29 cellular contexts compared by ENCODE assay signal in genomic region chr19:410243-410781, GRCh38. TPM values are rescaled to one million over a fixed set of nuclear protein-coding genes. Genes with fewer than 3 reads are reported as not detected.
DNase-seq lines count a peak whose midpoint lies in the region; TF ChIP-seq lines count a peak whose summit lies in the region.
"Had no signal": no experiment of that assay in that cellular context is flagged by ENCODE, and none has a peak within 500 bp of the region (broad histone marks: within the 10 kb centered on the region; RNA-seq: fewer than 3 reads in every experiment).

No MANE protein-coding gene starts in this region.

- H3K27me3 ChIP-seq in left ventricle myocardium inferior (ENCODE audit: low read depth) = peaks cover 78% of the 10 kb centered on the region
- no peaks in the 10 kb centered on the region for H3K27me3 ChIP-seq in WERI-Rb-1 (ENCODE audit: insufficient read depth, low read depth, severe bottlenecking)
- H3K27me3 ChIP-seq in osteoblast (ENCODE audit: insufficient read depth, low read length) = peaks cover 44% of the 10 kb centered on the region

- H3K4me3 ChIP-seq in left ventricle myocardium inferior (no peak overlapping the region), WERI-Rb-1 (ENCODE audit: low read depth, low read length) (no peak overlapping the region), osteoblast (ENCODE audit: insufficient read depth, low read length) (no peak overlapping the region)
- H3K4me3 ChIP-seq: colonic mucosa, mucosa of descending colon, prostate gland had no signal

- no peaks in the 10 kb centered on the region for H3K9me3 ChIP-seq in left ventricle myocardium inferior (replicated peaks)
- peaks cover 3% of the 10 kb centered on the region for H3K9me3 ChIP-seq in WERI-Rb-1 (ENCODE audit: severe bottlenecking)
- no peaks in the 10 kb centered on the region for H3K9me3 ChIP-seq in osteoblast (ENCODE audit: low read depth, low read length)
- H3K9me3 ChIP-seq: BLaER1 treated with 17β-estradiol and CSF1 and Interleukin-3, amounts not matched to agents 10 nM and 100 nM; breast epithelium; colonic mucosa; lower lobe of right lung; mucosa of descending colon; prostate gland; stomach; tibial nerve had no signal

- intact Hi-C loops in cardiac septum (cut with DNase I) (no loop called here), left ventricle myocardium inferior (cut with micrococcal nuclease) (no loop called here)

- TF ChIP-seq CTCF in left ventricle myocardium inferior (IDR thresholded peaks at IDR 0.05; ENCODE audit: borderline replicate concordance) (no peak), WERI-Rb-1 (IDR thresholded peaks at IDR 0.05; ENCODE audit: low read depth, low read length) (no peak), osteoblast (IDR thresholded peaks at IDR 0.05; ENCODE audit: extremely low read depth, low read depth, low read length) (no peak)

- H2AFZ ChIP-seq in osteoblast (ENCODE audit: low read length) = no peak overlapping the region

- H3K4me1 ChIP-seq in left ventricle myocardium inferior (peaks cover 32% of the 10 kb centered on the region), osteoblast (ENCODE audit: insufficient read depth, low read length) (no peaks in the 10 kb centered on the region)

- no peaks in the 10 kb centered on the region for H3K36me3 ChIP-seq in left ventricle myocardium inferior
- no peaks in the 10 kb centered on the region; the same call in 1 of the 2 replicates for H3K36me3 ChIP-seq in WERI-Rb-1
- H3K36me3 ChIP-seq in osteoblast (ENCODE audit: insufficient read depth, low read length) = no peaks in the 10 kb centered on the region
- H3K36me3 ChIP-seq: BLaER1 treated with 17β-estradiol and CSF1 and Interleukin-3, amounts not matched to agents 10 nM and 100 nM; breast epithelium; colonic mucosa; lower lobe of right lung; prostate gland; stomach; tibial nerve had no signal

- H3K79me2 ChIP-seq in osteoblast (ENCODE audit: insufficient read depth, low read length) = no peaks in the 10 kb centered on the region

- H3K27ac ChIP-seq in left ventricle myocardium inferior (replicated peaks) (no peak overlapping the region), WERI-Rb-1 (no peak overlapping the region), osteoblast (ENCODE audit: low read depth, low read length) (no peak overlapping the region)
- H3K27ac ChIP-seq: BLaER1 treated with 17β-estradiol and CSF1 and Interleukin-3, amounts not matched to agents 10 nM and 100 nM; breast epithelium; colonic mucosa; KMS-11; lower lobe of right lung; prostate gland; RWPE1; stomach; tibial nerve had no signal

- H3K4me2 ChIP-seq in osteoblast (ENCODE audit: insufficient read depth, low read length) = no peak overlapping the region
- H3K4me2 ChIP-seq: KMS-11 had no signal

- no peaks in the 10 kb centered on the region for H4K20me1 ChIP-seq in osteoblast (ENCODE audit: insufficient read depth, low read length)

- DNase-seq in cardiac septum (ENCODE audit: low spot score) (peak; percentile 26), left ventricle myocardium inferior (no peak), WERI-Rb-1 (peak; percentile 6), osteoblast (ENCODE audit: insufficient read length, low spot score, missing footprints) (peak; percentile 90), T1000 (lab: John Stamatoyannopoulos, UW) (no peak), kidney glomerular epithelial cell (lab: John Stamatoyannopoulos, UW) (no peak), NOMO-1 treated with dmso at 0.1 percent for 144 hours (lab: John Stamatoyannopoulos, UW; ENCODE audit: unreplicated experiment) (no peak)
- DNase-seq in stimulated activated CD4-positive, alpha-beta T cell treated with anti-CD3 and anti-CD28 coated beads, Interleukin-4, amount 100 ng/mL, for 1 hour = no peak
- DNase-seq: activated CD4-positive, alpha-beta T cell treated with anti-CD3 and anti-CD28 coated beads, Interleukin-2, amount 10 ng/mL, durations not matched to agents 24 days and 14 days; activated naive CD4-positive, alpha-beta T cell treated with anti-CD3 and anti-CD28 coated beads for 36 hours; activated T-cell treated with anti-CD3 and anti-CD28 coated beads, Interleukin-2, amount 50 U/mL, for 48 hours; colonic mucosa; DMS79; effector memory CD4-positive, alpha-beta T cell; GDM1; lower lobe of right lung; MM.1S; NCI-H2029 treated with DMSO at 0.1 percent for 48 hours; NCI-H2227 treated with DMSO at 0.1 percent for 48 hours; stimulated activated CD8-positive, alpha-beta memory T cell treated with anti-CD3 and anti-CD28 coated beads, Interleukin-4, amount 100 ng/mL, for 48 hours; stomach had no signal

RNA-seq across cellular contexts. Expression of gene C2CD4C, which starts 1.4 kb away (rescaled TPM):
- total RNA-seq in cardiac septum (2.7 TPM), left ventricle myocardium inferior (0.63 TPM), osteoblast (not detected in 2 replicates)

RNA-seq across cellular contexts. Expression of gene SHC2, which starts 50.5 kb away (rescaled TPM):
- 16.8 TPM for total RNA-seq in cardiac septum
- 11.3 TPM for total RNA-seq in left ventricle myocardium inferior
- 0.36 and 1.5 TPM in 2 replicates for total RNA-seq in osteoblast
- total RNA-seq: activated CD4-positive, alpha-beta T cell treated with anti-CD3 and anti-CD28 coated beads, Interleukin-2, amount 10 ng/mL, durations not matched to agents 24 days and 14 days; activated naive CD4-positive, alpha-beta T cell treated with anti-CD3 and anti-CD28 coated beads for 36 hours; T-helper 2 cell treated with Interferon-gamma antibody and Interleukin-4, amounts not matched to agents 100 ng/mL and 5 ng/mL, for 36 hours had no signal

Comparison
In these comparisons a context has a peak if more than half of its experiments do, and no peak if none do; other contexts are left out.
1. DNase-seq: peak in cardiac septum (single experiment), WERI-Rb-1 (single experiment) and osteoblast (single experiment); none in left ventricle myocardium inferior (single experiment), T1000 (single experiment), stimulated activated CD4-positive, alpha-beta T cell treated with anti-CD3 and anti-CD28 coated beads, Interleukin-4, amount 100 ng/mL, for 1 hour (single experiment), kidney glomerular epithelial cell (single experiment) and NOMO-1 treated with dmso at 0.1 percent for 144 hours (single experiment).